In the genomic region with DNA sequence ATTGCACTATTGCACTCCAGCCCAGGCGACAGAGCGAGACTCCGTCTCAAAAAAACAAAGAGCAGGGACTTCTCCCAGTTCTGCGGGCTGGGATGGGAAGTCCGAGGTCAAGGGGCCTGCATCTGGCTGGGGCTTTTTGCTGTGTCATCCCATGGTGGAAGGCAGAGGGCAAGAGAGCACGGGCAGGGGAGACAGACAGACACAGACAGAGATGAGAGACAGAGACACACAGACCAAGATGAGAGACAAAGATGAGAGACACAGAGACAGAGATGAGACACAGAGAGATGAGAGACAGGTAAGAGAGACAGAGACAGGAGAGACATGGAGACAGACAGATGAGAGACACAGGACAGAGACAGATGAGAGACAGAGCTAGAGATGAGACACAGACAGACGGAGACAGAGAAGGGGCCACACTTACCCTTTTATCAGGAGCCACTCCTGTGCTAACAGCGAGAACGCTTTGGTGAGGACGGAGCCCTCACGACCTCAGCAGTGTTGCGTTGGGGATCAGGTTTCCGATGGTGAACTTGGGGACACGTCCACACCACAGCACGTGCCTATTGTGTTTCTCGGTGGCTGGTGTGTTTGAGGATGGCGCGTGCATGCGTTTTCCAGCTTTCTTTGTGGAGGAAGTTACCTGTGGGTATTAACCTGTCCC, we compare ENCODE assay signal across 1 cellular context.
TF ChIP-seq lines count a peak whose summit lies in the region.

No MANE protein-coding gene starts in this region.

TF ChIP-seq in K562, 482 proteins besides CTCF, POLR2A, EP300 and RAD21 (continued from another document and continues in another):
- TF ChIP-seq, protein P1, sequence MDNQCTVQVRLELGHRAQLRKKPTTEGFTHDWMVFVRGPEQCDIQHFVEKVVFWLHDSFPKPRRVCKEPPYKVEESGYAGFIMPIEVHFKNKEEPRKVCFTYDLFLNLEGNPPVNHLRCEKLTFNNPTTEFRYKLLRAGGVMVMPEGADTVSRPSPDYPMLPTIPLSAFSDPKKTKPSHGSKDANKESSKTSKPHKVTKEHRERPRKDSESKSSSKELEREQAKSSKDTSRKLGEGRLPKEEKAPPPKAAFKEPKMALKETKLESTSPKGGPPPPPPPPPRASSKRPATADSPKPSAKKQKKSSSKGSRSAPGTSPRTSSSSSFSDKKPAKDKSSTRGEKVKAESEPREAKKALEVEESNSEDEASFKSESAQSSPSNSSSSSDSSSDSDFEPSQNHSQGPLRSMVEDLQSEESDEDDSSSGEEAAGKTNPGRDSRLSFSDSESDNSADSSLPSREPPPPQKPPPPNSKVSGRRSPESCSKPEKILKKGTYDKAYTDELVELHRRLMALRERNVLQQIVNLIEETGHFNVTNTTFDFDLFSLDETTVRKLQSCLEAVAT (IDR thresholded peaks at IDR 0.05), result peak; percentile 78 to 93; a peak in 2 of 4 replicates
- no peak for TF ChIP-seq SIN3A (IDR thresholded peaks at IDR 0.05; ENCODE audit: borderline replicate concordance in 2 of 2, control insufficient read depth in 1 of 2, low read depth in 2 of 2, low read length in 2 of 2)
- TF ChIP-seq HEY1 (CRISPR knock-in tag; IDR thresholded peaks at IDR 0.05; ENCODE audit: borderline replicate concordance), result no peak
- 0 out of 2 replicates have a peak, but pooled peaks have one; percentile 5 for TF ChIP-seq TEAD2 (tag; IDR thresholded peaks at IDR 0.05)
- TF ChIP-seq, protein P2, sequence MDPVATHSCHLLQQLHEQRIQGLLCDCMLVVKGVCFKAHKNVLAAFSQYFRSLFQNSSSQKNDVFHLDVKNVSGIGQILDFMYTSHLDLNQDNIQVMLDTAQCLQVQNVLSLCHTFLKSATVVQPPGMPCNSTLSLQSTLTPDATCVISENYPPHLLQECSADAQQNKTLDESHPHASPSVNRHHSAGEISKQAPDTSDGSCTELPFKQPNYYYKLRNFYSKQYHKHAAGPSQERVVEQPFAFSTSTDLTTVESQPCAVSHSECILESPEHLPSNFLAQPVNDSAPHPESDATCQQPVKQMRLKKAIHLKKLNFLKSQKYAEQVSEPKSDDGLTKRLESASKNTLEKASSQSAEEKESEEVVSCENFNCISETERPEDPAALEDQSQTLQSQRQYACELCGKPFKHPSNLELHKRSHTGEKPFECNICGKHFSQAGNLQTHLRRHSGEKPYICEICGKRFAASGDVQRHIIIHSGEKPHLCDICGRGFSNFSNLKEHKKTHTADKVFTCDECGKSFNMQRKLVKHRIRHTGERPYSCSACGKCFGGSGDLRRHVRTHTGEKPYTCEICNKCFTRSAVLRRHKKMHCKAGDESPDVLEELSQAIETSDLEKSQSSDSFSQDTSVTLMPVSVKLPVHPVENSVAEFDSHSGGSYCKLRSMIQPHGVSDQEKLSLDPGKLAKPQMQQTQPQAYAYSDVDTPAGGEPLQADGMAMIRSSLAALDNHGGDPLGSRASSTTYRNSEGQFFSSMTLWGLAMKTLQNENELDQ (CRISPR knock-in tag; IDR thresholded peaks at IDR 0.05; ENCODE audit: borderline replicate concordance), result no peak
- TF ChIP-seq KLF13 (tag; IDR thresholded peaks at IDR 0.05; ENCODE audit: borderline replicate concordance, low read depth), result no peak
- no peak for TF ChIP-seq TSHZ1 (CRISPR knock-in tag; IDR thresholded peaks at IDR 0.05)
- TF ChIP-seq CXXC5 (CRISPR knock-in tag; IDR thresholded peaks at IDR 0.05), result peak; percentile 74
- TF ChIP-seq NFIC (IDR thresholded peaks at IDR 0.05), result peak; percentile 52; the same call in 1 of the 2 replicates
- no peak for TF ChIP-seq PHTF2 (CRISPR knock-in tag; IDR thresholded peaks at IDR 0.05)
- no peak for TF ChIP-seq SAP30 (IDR thresholded peaks at IDR 0.05; ENCODE audit: borderline replicate concordance, insufficient read depth, low read depth, low read length, poor library complexity, severe bottlenecking)
- TF ChIP-seq ZNF778 (CRISPR knock-in tag; IDR thresholded peaks at IDR 0.05), result no peak
- TF ChIP-seq E2F5 (CRISPR knock-in tag; IDR thresholded peaks at IDR 0.05), result no peak
- 0 out of 4 replicates have a peak, but pooled peaks have one; percentile 30 to 31 for TF ChIP-seq MAZ (CRISPR knock-in tag; conservative IDR thresholded peaks at IDR 0.05 in 1 of 2, IDR thresholded peaks at IDR 0.05 in 1 of 2)
- no peak for TF ChIP-seq CREB5 (CRISPR knock-in tag; IDR thresholded peaks at IDR 0.05)
- TF ChIP-seq, protein P3, sequence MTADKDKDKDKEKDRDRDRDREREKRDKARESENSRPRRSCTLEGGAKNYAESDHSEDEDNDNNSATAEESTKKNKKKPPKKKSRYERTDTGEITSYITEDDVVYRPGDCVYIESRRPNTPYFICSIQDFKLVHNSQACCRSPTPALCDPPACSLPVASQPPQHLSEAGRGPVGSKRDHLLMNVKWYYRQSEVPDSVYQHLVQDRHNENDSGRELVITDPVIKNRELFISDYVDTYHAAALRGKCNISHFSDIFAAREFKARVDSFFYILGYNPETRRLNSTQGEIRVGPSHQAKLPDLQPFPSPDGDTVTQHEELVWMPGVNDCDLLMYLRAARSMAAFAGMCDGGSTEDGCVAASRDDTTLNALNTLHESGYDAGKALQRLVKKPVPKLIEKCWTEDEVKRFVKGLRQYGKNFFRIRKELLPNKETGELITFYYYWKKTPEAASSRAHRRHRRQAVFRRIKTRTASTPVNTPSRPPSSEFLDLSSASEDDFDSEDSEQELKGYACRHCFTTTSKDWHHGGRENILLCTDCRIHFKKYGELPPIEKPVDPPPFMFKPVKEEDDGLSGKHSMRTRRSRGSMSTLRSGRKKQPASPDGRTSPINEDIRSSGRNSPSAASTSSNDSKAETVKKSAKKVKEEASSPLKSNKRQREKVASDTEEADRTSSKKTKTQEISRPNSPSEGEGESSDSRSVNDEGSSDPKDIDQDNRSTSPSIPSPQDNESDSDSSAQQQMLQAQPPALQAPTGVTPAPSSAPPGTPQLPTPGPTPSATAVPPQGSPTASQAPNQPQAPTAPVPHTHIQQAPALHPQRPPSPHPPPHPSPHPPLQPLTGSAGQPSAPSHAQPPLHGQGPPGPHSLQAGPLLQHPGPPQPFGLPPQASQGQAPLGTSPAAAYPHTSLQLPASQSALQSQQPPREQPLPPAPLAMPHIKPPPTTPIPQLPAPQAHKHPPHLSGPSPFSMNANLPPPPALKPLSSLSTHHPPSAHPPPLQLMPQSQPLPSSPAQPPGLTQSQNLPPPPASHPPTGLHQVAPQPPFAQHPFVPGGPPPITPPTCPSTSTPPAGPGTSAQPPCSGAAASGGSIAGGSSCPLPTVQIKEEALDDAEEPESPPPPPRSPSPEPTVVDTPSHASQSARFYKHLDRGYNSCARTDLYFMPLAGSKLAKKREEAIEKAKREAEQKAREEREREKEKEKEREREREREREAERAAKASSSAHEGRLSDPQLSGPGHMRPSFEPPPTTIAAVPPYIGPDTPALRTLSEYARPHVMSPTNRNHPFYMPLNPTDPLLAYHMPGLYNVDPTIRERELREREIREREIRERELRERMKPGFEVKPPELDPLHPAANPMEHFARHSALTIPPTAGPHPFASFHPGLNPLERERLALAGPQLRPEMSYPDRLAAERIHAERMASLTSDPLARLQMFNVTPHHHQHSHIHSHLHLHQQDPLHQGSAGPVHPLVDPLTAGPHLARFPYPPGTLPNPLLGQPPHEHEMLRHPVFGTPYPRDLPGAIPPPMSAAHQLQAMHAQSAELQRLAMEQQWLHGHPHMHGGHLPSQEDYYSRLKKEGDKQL (CRISPR knock-in tag; IDR thresholded peaks at IDR 0.05; ENCODE audit: borderline replicate concordance), result no peak
- TF ChIP-seq MTF1 (CRISPR knock-in tag; IDR thresholded peaks at IDR 0.05; ENCODE audit: borderline replicate concordance), result no peak
- no peak for TF ChIP-seq CCNT2 (IDR thresholded peaks at IDR 0.05; ENCODE audit: borderline replicate concordance, extremely low read depth, insufficient read length, low read depth, low read length)
- TF ChIP-seq, protein P4, sequence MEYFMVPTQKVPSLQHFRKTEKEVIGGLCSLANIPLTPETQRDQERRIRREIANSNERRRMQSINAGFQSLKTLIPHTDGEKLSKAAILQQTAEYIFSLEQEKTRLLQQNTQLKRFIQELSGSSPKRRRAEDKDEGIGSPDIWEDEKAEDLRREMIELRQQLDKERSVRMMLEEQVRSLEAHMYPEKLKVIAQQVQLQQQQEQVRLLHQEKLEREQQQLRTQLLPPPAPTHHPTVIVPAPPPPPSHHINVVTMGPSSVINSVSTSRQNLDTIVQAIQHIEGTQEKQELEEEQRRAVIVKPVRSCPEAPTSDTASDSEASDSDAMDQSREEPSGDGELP (CRISPR knock-in tag; IDR thresholded peaks at IDR 0.05; ENCODE audit: borderline replicate concordance), result peak; percentile 36; the same call in 1 of the 2 replicates
- TF ChIP-seq, protein P5, sequence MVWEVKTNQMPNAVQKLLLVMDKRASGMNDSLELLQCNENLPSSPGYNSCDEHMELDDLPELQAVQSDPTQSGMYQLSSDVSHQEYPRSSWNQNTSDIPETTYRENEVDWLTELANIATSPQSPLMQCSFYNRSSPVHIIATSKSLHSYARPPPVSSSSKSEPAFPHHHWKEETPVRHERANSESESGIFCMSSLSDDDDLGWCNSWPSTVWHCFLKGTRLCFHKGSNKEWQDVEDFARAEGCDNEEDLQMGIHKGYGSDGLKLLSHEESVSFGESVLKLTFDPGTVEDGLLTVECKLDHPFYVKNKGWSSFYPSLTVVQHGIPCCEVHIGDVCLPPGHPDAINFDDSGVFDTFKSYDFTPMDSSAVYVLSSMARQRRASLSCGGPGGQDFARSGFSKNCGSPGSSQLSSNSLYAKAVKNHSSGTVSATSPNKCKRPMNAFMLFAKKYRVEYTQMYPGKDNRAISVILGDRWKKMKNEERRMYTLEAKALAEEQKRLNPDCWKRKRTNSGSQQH (CRISPR knock-in tag; IDR thresholded peaks at IDR 0.05), result peak; percentile 90; the same call in 1 of the 2 replicates
- TF ChIP-seq ZBTB2 (IDR thresholded peaks at IDR 0.05), result peak; percentile 85
- TF ChIP-seq ARNT (IDR thresholded peaks at IDR 0.05), result peak; percentile 47 to 90; a peak in 2 of 4 replicates
- peak; percentile 95 for TF ChIP-seq BCOR (IDR thresholded peaks at IDR 0.05)
- TF ChIP-seq GTF2B (IDR thresholded peaks at IDR 0.05; ENCODE audit: extremely low read depth, insufficient read length), result no peak
- no peak for TF ChIP-seq ZNF830 (CRISPR knock-in tag; IDR thresholded peaks at IDR 0.05)
- TF ChIP-seq ATF7 (IDR thresholded peaks at IDR 0.05), result no peak
- no peak for TF ChIP-seq HOXB6 (CRISPR knock-in tag; IDR thresholded peaks at IDR 0.05; ENCODE audit: borderline replicate concordance)
- TF ChIP-seq ZNF586 (CRISPR knock-in tag; conservative IDR thresholded peaks at IDR 0.05), result no peak
- no peak for TF ChIP-seq ZNF134 (CRISPR knock-in tag; conservative IDR thresholded peaks at IDR 0.05)
- TF ChIP-seq RBBP5 (IDR thresholded peaks at IDR 0.05; ENCODE audit: borderline replicate concordance, insufficient read depth, low read length, poor library complexity, severe bottlenecking), result peak; percentile 43
